1 cellular context compared by ENCODE assay signal in the genomic region with DNA sequence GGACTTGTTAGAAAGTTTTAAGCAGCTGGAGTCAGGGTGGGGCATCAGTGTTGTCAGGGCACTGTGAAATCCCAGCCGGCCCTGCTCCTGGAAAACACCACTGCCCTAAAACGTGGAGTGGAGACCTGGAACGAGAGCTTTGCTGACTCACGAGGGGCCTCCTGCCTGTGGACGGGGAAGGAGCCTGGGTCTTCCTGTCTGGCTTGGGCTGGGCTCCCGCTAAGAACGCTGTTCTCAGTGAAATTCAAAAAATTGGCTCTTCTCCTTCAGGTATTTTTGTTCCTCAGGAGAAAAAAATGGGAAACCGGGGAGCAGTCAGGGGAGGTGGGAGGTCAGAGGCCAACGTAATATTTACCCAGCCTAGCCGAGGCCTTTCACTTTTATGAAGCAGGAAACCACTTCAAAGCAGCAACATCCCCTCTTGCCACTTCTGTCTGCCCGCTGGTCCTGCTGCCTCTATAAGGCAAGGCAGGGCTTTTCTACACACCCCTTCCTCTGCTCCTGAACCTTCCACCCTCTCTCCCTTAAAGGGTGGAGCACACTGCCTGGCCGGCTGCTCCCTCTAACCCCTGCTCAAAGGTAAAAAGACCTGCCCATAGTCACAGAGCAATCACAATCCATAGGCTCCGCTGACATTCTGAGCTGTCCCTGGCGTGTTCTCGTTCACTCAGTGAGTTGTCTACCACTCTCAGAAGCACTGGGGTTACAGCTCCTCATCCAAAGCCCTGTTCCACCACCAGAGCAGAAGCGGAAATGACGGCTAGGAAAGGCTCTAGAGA.
TF ChIP-seq lines count a peak whose summit lies in the region.

No MANE protein-coding gene starts in this region.

TF ChIP-seq in GM12878, 131 proteins besides CTCF, POLR2A, EP300 and RAD21 (continued from another document):
- peak; percentile 57 for TF ChIP-seq SKIL (IDR thresholded peaks at IDR 0.05; ENCODE audit: low read depth, poor library complexity, severe bottlenecking)
